28 cellular contexts compared by ENCODE assay signal in the genomic region with DNA sequence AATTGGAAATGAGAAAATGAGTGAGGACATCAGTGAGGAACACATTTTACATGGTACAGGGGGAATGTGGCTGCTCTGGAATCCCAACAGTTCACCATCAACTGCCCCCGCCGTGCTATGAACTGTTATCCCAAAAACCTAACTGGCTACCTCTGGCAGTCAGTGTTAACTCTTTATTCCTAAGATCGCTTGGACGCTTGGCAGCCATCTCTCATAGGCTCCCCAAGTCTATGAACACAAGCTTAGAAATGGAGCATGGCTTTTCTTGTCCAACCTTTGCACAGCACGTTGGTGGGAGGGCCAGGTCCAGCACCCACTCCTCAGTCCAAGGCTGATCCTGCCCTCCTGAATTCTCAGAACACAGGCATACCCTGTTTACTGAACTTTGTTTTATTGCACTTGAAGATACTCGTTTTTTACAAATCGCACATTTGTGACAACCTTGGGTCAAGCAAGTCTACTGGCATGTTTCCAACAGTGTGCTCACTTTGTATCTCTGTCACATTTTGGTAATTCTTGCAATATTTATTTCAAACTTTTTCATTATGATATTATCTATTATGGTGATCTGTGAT.
"Had no signal": no experiment of that assay in that cellular context is flagged by ENCODE, and none has a peak within 500 bp of the region (broad histone marks: within the 10 kb centered on the region; RNA-seq: fewer than 3 reads in every experiment).

No MANE protein-coding gene starts in this region.

- H3K4me3 ChIP-seq: heart right ventricle, hepatocyte, left ventricle myocardium inferior, lung, mucosa of descending colon, pancreas, psoas muscle, sigmoid colon, spleen, suprapubic skin, thoracic aorta, tibial artery, upper lobe of right lung had no signal

- H3K36me3 ChIP-seq: left ventricle myocardium inferior, pancreas, sigmoid colon, suprapubic skin, thoracic aorta, tibial artery, upper lobe of right lung had no signal

- H3K27me3 ChIP-seq: heart right ventricle, hepatocyte, pancreas, sigmoid colon, spleen, suprapubic skin, tibial artery, upper lobe of right lung had no signal

- DNase-seq: heart right ventricle; islet precursor cell; left ventricle myocardium inferior; mesendoderm; midbrain; mucosa of descending colon; naive thymus-derived CD4-positive, alpha-beta T cell; nucleus accumbens; pancreas; posterior cingulate gyrus; psoas muscle; sigmoid colon; small intestine; spleen; stimulated activated CD4-positive, alpha-beta T cell treated with anti-CD3 and anti-CD28 coated beads, Interleukin-4, amount 100 ng/mL, for 24 hours; stimulated activated naive CD4-positive, alpha-beta T cell; tibial artery; trophoblast cell; upper lobe of right lung had no signal

- H3K27ac Mint-ChIP-seq: naive thymus-derived CD4-positive, alpha-beta T cell; natural killer cell treated with Interleukin-12 subunit alpha and Interleukin-12 subunit beta and Interleukin-15 and Interleukin-18, amount 100 ng/mL, for 72 hours; stimulated activated effector memory CD8-positive, alpha-beta T cell treated with anti-CD3 and anti-CD28 coated beads, Interleukin-12 subunit alpha, Interleukin-12 subunit beta, amount 100 ng/mL, for 72 hours; stimulated activated naive CD8-positive, alpha-beta T cell treated with anti-CD3 and anti-CD28 coated beads, Interleukin-15, Interleukin-2, amounts not matched to agents 100 ng/mL and 50 ng/mL, for 24 hours had no signal

- H3K9me3 Mint-ChIP-seq: natural killer cell treated with Interleukin-12 subunit alpha and Interleukin-12 subunit beta and Interleukin-15 and Interleukin-18, amount 100 ng/mL, for 72 hours; neural crest cell; stimulated activated effector memory CD8-positive, alpha-beta T cell treated with anti-CD3 and anti-CD28 coated beads, Interleukin-12 subunit alpha, Interleukin-12 subunit beta, amount 100 ng/mL, for 72 hours; stimulated activated naive CD8-positive, alpha-beta T cell treated with anti-CD3 and anti-CD28 coated beads, Interleukin-15, Interleukin-2, amounts not matched to agents 100 ng/mL and 50 ng/mL, for 24 hours had no signal

- ATAC-seq: heart right ventricle; mucosa of descending colon; naive thymus-derived CD4-positive, alpha-beta T cell; natural killer cell treated with Interleukin-12 subunit alpha and Interleukin-12 subunit beta and Interleukin-15 and Interleukin-18, amount 100 ng/mL, for 72 hours; pancreas; psoas muscle; stimulated activated effector memory CD8-positive, alpha-beta T cell treated with anti-CD3 and anti-CD28 coated beads, Interleukin-12 subunit alpha, Interleukin-12 subunit beta, amount 100 ng/mL, for 72 hours; upper lobe of right lung had no signal

- H3K4me1 Mint-ChIP-seq: stimulated activated effector memory CD8-positive, alpha-beta T cell treated with anti-CD3 and anti-CD28 coated beads, Interleukin-12 subunit alpha, Interleukin-12 subunit beta, amount 100 ng/mL, for 72 hours had no signal

- H3K27me3 Mint-ChIP-seq: natural killer cell treated with Interleukin-12 subunit alpha and Interleukin-12 subunit beta and Interleukin-15 and Interleukin-18, amount 100 ng/mL, for 72 hours; stimulated activated naive CD8-positive, alpha-beta T cell treated with anti-CD3 and anti-CD28 coated beads, Interleukin-15, Interleukin-2, amounts not matched to agents 100 ng/mL and 50 ng/mL, for 24 hours had no signal

- H3K4me2 ChIP-seq: hepatocyte had no signal

- H2AFZ ChIP-seq: hepatocyte had no signal

- H3K4me1 ChIP-seq: heart right ventricle, left ventricle myocardium inferior, pancreas, psoas muscle, sigmoid colon, spleen, suprapubic skin, tibial artery, upper lobe of right lung had no signal

- H3K36me3 Mint-ChIP-seq: naive thymus-derived CD4-positive, alpha-beta T cell; natural killer cell treated with Interleukin-12 subunit alpha and Interleukin-12 subunit beta and Interleukin-15 and Interleukin-18, amount 100 ng/mL, for 72 hours; stimulated activated effector memory CD8-positive, alpha-beta T cell treated with anti-CD3 and anti-CD28 coated beads, Interleukin-12 subunit alpha, Interleukin-12 subunit beta, amount 100 ng/mL, for 72 hours had no signal

- FAIRE-seq: pancreas, small intestine, urothelium cell line had no signal

- H3K79me2 ChIP-seq: hepatocyte had no signal

- H3K9me3 ChIP-seq: heart right ventricle, left ventricle myocardium inferior, mucosa of descending colon, pancreas, psoas muscle, sigmoid colon, spleen, suprapubic skin, thoracic aorta, tibial artery, upper lobe of right lung had no signal

- H3K27ac ChIP-seq: heart right ventricle, hepatocyte, left ventricle myocardium inferior, pancreas, psoas muscle, sigmoid colon, spleen, suprapubic skin, thoracic aorta, tibial artery, upper lobe of right lung had no signal

- H3K4me3 Mint-ChIP-seq: naive thymus-derived CD4-positive, alpha-beta T cell; natural killer cell treated with Interleukin-12 subunit alpha and Interleukin-12 subunit beta and Interleukin-15 and Interleukin-18, amount 100 ng/mL, for 72 hours; neural crest cell; stimulated activated effector memory CD8-positive, alpha-beta T cell treated with anti-CD3 and anti-CD28 coated beads, Interleukin-12 subunit alpha, Interleukin-12 subunit beta, amount 100 ng/mL, for 72 hours; stimulated activated naive CD8-positive, alpha-beta T cell treated with anti-CD3 and anti-CD28 coated beads, Interleukin-15, Interleukin-2, amounts not matched to agents 100 ng/mL and 50 ng/mL, for 24 hours had no signal
